Comparison of ENCODE assay signal across 15 cellular contexts in genomic region chr9:104074876-104075275, GRCh38. TPM values are rescaled to one million over a fixed set of nuclear protein-coding genes. Genes with fewer than 3 reads are reported as not detected.
DNase-seq lines count a peak whose midpoint lies in the region; TF ChIP-seq lines count a peak whose summit lies in the region.
"Had no signal": no experiment of that assay in that cellular context is flagged by ENCODE, and none has a peak within 500 bp of the region (broad histone marks: within the 10 kb centered on the region; RNA-seq: fewer than 3 reads in every experiment).

No MANE protein-coding gene starts in this region.

- H3K23ac ChIP-seq in H9 (ENCODE audit: insufficient read length, low read depth, low read length): no peak overlapping the region

- no peak overlapping the region for H2BK12ac ChIP-seq in H9 (ENCODE audit: insufficient read length, low read depth, low read length)

- no peaks in the 10 kb centered on the region for H3K36me3 ChIP-seq in hepatocyte (replicated peaks; ENCODE audit: insufficient read depth, low read depth)
- H3K36me3 ChIP-seq in smooth muscle cell (ENCODE audit: low read depth): no peaks in the 10 kb centered on the region
- H3K36me3 ChIP-seq in BE2C: no peaks in the 10 kb centered on the region

- H4K8ac ChIP-seq in H9 (replicated peaks; ENCODE audit: insufficient read length, low read depth, low read length): no peak overlapping the region

- no peak overlapping the region for H2BK120ac ChIP-seq in H9 (ENCODE audit: low read depth, low read length, poor library complexity, severe bottlenecking)

- H3F3A ChIP-seq in smooth muscle cell (ENCODE audit: low read depth): no peaks in the 10 kb centered on the region

- H3K9ac ChIP-seq in smooth muscle cell (ENCODE audit: low read depth) (no peak overlapping the region), H9 (ENCODE audit: extremely low read depth, insufficient read length, low read length) (no peak overlapping the region)
- H3K9ac ChIP-seq: KMS-11 had no signal

- H4K20me1 ChIP-seq in hepatocyte (ENCODE audit: insufficient read depth, poor library complexity, severe bottlenecking) (no peaks in the 10 kb centered on the region), smooth muscle cell (ENCODE audit: low read depth) (no peaks in the 10 kb centered on the region), H9 (ENCODE audit: control insufficient read depth, insufficient read depth, insufficient read length) (no peaks in the 10 kb centered on the region)

- no peak overlapping the region for H3K4ac ChIP-seq in H9 (ENCODE audit: low read depth, low read length)

- H3K4me3 ChIP-seq in cardiac fibroblast (replicated peaks in 1 of 2; ENCODE audit: low read depth in 2 of 2, low read length in 2 of 2) (no peak overlapping the region), hepatocyte (no peak overlapping the region), smooth muscle cell (no peak overlapping the region), BE2C (ENCODE audit: low read depth, low read length) (no peak overlapping the region)

- no peaks in the 10 kb centered on the region for H3K27me3 ChIP-seq in hepatocyte
- H3K27me3 ChIP-seq in smooth muscle cell (ENCODE audit: low read depth): no peaks in the 10 kb centered on the region
- H3K27me3 ChIP-seq in H9 (ENCODE audit: insufficient read depth, low read length): no peaks in the 10 kb centered on the region
- H3K27me3 ChIP-seq in BE2C: no peaks in the 10 kb centered on the region

- H3T11ph ChIP-seq in H9 (ENCODE audit: low read length): no peak overlapping the region

- H3K4me1 ChIP-seq in hepatocyte (ENCODE audit: insufficient read depth) (peaks cover 2% of the 10 kb centered on the region), smooth muscle cell (ENCODE audit: low read depth) (no peaks in the 10 kb centered on the region), H9 (ENCODE audit: insufficient read depth, low read length) (no peaks in the 10 kb centered on the region), BE2C (no peaks in the 10 kb centered on the region)

- H3K27ac ChIP-seq in hepatocyte (no peak overlapping the region), smooth muscle cell (ENCODE audit: low read depth) (no peak overlapping the region), H9 (ENCODE audit: insufficient read length, low read depth, low read length) (no peak overlapping the region)
- H3K27ac ChIP-seq: KMS-11 had no signal

- H3K79me2 ChIP-seq in hepatocyte (no peaks in the 10 kb centered on the region), smooth muscle cell (ENCODE audit: low read depth) (no peaks in the 10 kb centered on the region), H9 (ENCODE audit: insufficient read depth, low read length) (no peaks in the 10 kb centered on the region)

- no peaks in the 10 kb centered on the region for H3K9me2 ChIP-seq in hepatocyte (replicated peaks; ENCODE audit: insufficient read depth)

- H3K23me2 ChIP-seq in H9 (ENCODE audit: insufficient read length, low read depth, low read length, poor library complexity, severe bottlenecking): no peaks in the 10 kb centered on the region

- DNase-seq in HS-5 (ENCODE audit: low read depth) (peak; percentile 61), cardiac fibroblast (ENCODE audit: low read depth in 2 of 2) (peak; percentile 84 to 86), hepatocyte (ENCODE audit: low spot score) (peak; percentile 12), smooth muscle cell (lab: John Stamatoyannopoulos, UW; ENCODE audit: unreplicated experiment) (no peak), H9 (no peak), NCI-H526 (lab: John Stamatoyannopoulos, UW) (no peak), BE2C (no peak)
- DNase-seq: activated naive CD8-positive, alpha-beta T cell treated with anti-CD3 and anti-CD28 coated beads, Interleukin-2, amount 10 ng/mL, durations not matched to agents 7 days and 5 days; DMS53; effector CD8-positive, alpha-beta T cell; NCI-H2107; stimulated activated CD4-positive, alpha-beta T cell treated with anti-CD3 and anti-CD28 coated beads, Interleukin-2, amount 100 ng/mL, for 24 hours; stimulated activated naive CD4-positive, alpha-beta T cell had no signal

- no peak overlapping the region for H2BK20ac ChIP-seq in H9 (ENCODE audit: low read depth, low read length, poor library complexity, severe bottlenecking)

- no peak overlapping the region for H3K14ac ChIP-seq in H9 (ENCODE audit: insufficient read depth, low read length)

- 29% methylated on average over 2 of the region's 2 CpGs for WGBS in hepatocyte (ENCODE audit: low lambda C conversion rate, missing lambda C conversion rate)
- 43% methylated on average over 2 of the region's 2 CpGs for WGBS in smooth muscle cell (ENCODE audit: low lambda C conversion rate)
- no CpG with 5 or more reads among the region's 2 CpGs for WGBS in H9 (ENCODE audit: extremely low coverage, insufficient read length, low lambda C conversion rate)

- no peaks in the 10 kb centered on the region for H3K27me3 Mint-ChIP-seq in H9 (ENCODE audit: low read depth)

- H2AK5ac ChIP-seq in H9 (ENCODE audit: insufficient read length, low read length): no peak overlapping the region

- TF ChIP-seq CTCF in cardiac fibroblast (IDR thresholded peaks at IDR 0.05; ENCODE audit: low read depth, low read length) (no peak), hepatocyte (IDR thresholded peaks at IDR 0.05; ENCODE audit: poor library complexity) (no peak), smooth muscle cell (IDR thresholded peaks at IDR 0.05; ENCODE audit: borderline replicate concordance, insufficient read depth, poor library complexity, severe bottlenecking) (no peak), H9 (conservative IDR thresholded peaks at IDR 0.05) (no peak), BE2C (IDR thresholded peaks at IDR 0.05; ENCODE audit: low read depth, low read length) (no peak)

- H3K18ac ChIP-seq in H9 (ENCODE audit: insufficient read length, low read depth, low read length): no peak overlapping the region

- no peak overlapping the region for H4K91ac ChIP-seq in H9 (ENCODE audit: insufficient read length, low read depth, low read length)

- H3K9me3 Mint-ChIP-seq in H9: peaks cover 5 to 7% of the 10 kb centered on the region in 2 experiments

- no peak overlapping the region for H2BK5ac ChIP-seq in H9 (ENCODE audit: insufficient read length, low read length)

- no peak overlapping the region for H3K27ac Mint-ChIP-seq in H9
- H3K27ac Mint-ChIP-seq: activated naive CD8-positive, alpha-beta T cell treated with anti-CD3 and anti-CD28 coated beads, Interleukin-2, amount 10 ng/mL, durations not matched to agents 7 days and 5 days had no signal

- H3K9me3 ChIP-seq in hepatocyte (ENCODE audit: low read depth): no peaks in the 10 kb centered on the region
- H3K9me3 ChIP-seq in smooth muscle cell (replicated peaks; ENCODE audit: low read depth): no peaks in the 10 kb centered on the region
- no peaks in the 10 kb centered on the region for H3K9me3 ChIP-seq in H9 (ENCODE audit: control insufficient read depth, low read depth, low read length)
- H3K9me3 ChIP-seq in BE2C: no peaks in the 10 kb centered on the region

- H3K79me1 ChIP-seq in H9 (ENCODE audit: insufficient read depth, low read depth, low read length, poor library complexity, severe bottlenecking): no peaks in the 10 kb centered on the region

- H2BK15ac ChIP-seq in H9 (ENCODE audit: low read depth, low read length): no peak overlapping the region

- no peaks in the 10 kb centered on the region for H3K4me1 Mint-ChIP-seq in H9
- H3K4me1 Mint-ChIP-seq: activated naive CD8-positive, alpha-beta T cell treated with anti-CD3 and anti-CD28 coated beads, Interleukin-2, amount 10 ng/mL, durations not matched to agents 7 days and 5 days; neural crest cell had no signal

- no peak overlapping the region for H3K4me3 Mint-ChIP-seq in H9
- H3K4me3 Mint-ChIP-seq: activated naive CD8-positive, alpha-beta T cell treated with anti-CD3 and anti-CD28 coated beads, Interleukin-2, amount 10 ng/mL, durations not matched to agents 7 days and 5 days; neural crest cell had no signal

- H3K36me3 Mint-ChIP-seq in H9 (ENCODE audit: insufficient read depth in 1 of 3, low read depth in 3 of 3): peaks cover 0 to 3% (median 2%) of the 10 kb centered on the region in 3 experiments; a peak in 2 of 7 replicates

- H3K4me2 ChIP-seq in hepatocyte (no peak overlapping the region), smooth muscle cell (peak overlapping the region; percentile 4), H9 (ENCODE audit: insufficient read depth, insufficient read length, low read length) (no peak overlapping the region)
- H3K4me2 ChIP-seq: KMS-11 had no signal

- no peak overlapping the region for H4K5ac ChIP-seq in H9 (ENCODE audit: insufficient read length, low read depth, low read length)

- H3K56ac ChIP-seq in H9 (ENCODE audit: insufficient read length, low read depth, low read length): no peak overlapping the region

- H2AFZ ChIP-seq in hepatocyte (no peak overlapping the region), smooth muscle cell (ENCODE audit: low read depth) (no peak overlapping the region), H9 (ENCODE audit: low read length) (no peak overlapping the region)

RNA-seq across cellular contexts. Expression of gene SMC2, which starts 19.2 kb away (rescaled TPM):
- total RNA-seq in hepatocyte (11.8 and 12.0 TPM in 2 replicates), smooth muscle cell (13.9 and 17.2 TPM in 2 replicates), H9 (2021) (43.4 and 47.0 TPM in 2 replicates)
- polyA plus RNA-seq in hepatocyte (11.5 and 16.6 TPM in 2 replicates), smooth muscle cell (17.6 and 18.7 TPM in 2 replicates)
- polyA plus RNA-seq in BE2C (2012; ENCODE audit: insufficient read depth, insufficient read length, low read depth): 5.7 TPM

Comparison
In these comparisons a context has a peak if more than half of its experiments do, and no peak if none do; other contexts are left out.
1. DNase-seq: peak in HS-5 (single experiment), cardiac fibroblast (2 of 2) and hepatocyte (single experiment); none in smooth muscle cell (single experiment), H9 (single experiment), NCI-H526 (0 of 2) and BE2C (single experiment).